ENCODE assay signal across 8 cellular contexts in the genomic region with DNA sequence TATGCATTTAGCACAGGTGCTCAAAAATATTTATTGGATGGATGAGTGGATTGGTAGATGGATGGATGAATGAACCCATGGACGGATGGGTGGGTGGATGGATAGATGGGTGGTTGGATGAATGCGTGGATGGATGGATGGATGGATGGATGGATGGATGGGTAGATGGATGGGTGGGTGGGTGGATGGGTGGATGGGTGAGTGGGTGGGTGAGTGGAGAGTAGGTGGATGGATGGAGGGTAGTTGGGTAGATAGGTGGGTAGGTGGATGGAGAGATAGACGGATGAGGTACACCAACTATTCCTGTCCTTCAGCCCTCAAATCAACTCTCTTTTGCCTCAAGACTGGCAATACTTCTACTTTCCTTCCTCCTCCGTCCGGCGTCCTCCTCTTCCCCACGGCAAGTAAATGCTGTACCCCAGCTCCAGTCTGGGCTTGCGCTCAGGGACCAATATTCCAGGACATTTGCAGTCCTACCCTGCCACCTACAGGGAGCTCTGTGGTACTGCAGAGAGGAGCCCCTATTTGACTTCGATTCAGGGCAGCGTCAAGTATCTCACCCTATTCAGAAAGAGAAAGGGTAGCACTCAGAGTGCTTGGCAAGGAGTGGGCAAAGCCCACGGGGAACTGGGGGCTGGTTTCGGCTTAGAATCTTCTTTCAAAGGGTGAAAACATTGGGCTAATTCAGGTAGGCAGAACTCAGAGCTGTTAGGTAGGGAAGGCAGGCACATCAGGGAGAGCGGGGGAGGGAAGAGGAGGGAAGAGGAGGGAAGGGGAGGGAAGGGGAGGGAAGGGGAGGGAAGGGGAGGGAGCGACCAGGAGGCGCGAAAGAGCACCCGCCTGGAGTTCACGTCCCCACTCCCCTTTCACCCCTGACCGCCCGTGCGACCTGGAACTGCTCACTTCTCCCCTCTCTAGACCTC. TPM values are rescaled to one million over a fixed set of nuclear protein-coding genes. Genes with fewer than 3 reads are reported as not detected.
DNase-seq lines count a peak whose midpoint lies in the region; ATAC-seq and TF ChIP-seq lines count a peak whose summit lies in the region.
"Not testable (repeated sequence)": the region's sequence is repeated elsewhere in the genome, so short reads cannot be mapped to it uniquely, and the experiment has no call there.

No MANE protein-coding gene starts in this region.

- not testable (repeated sequence) for H3K9me3 Mint-ChIP-seq in endothelial cell (ENCODE audit: unreplicated experiment); memory B cell

- not testable (repeated sequence) for H3K27ac ChIP-seq in Karpas-422 (ENCODE audit: low read length)

- H3K79me2 ChIP-seq in Karpas-422 (ENCODE audit: low read length): not testable (repeated sequence)

- not testable (repeated sequence) for H3K27me3 Mint-ChIP-seq in endothelial cell (ENCODE audit: unreplicated experiment); memory B cell

- H3K4me1 ChIP-seq in Karpas-422 (ENCODE audit: low read length): not testable (repeated sequence)

- TF ChIP-seq CTCF in endothelial cell (IDR thresholded peaks at IDR 0.05; ENCODE audit: unreplicated experiment): peak; percentile 35

- not testable (repeated sequence) for H4K20me1 ChIP-seq in Karpas-422 (ENCODE audit: insufficient read depth, low read depth, low read length)

- not testable (repeated sequence) for H3K27ac Mint-ChIP-seq in endothelial cell (ENCODE audit: unreplicated experiment); memory B cell

- not testable (repeated sequence) for H3K4me2 ChIP-seq in Karpas-422 (ENCODE audit: low read depth, low read length, poor library complexity, severe bottlenecking)

- not testable (repeated sequence) for H3K27me3 ChIP-seq in Karpas-422 (ENCODE audit: low read length)

- H3K36me3 Mint-ChIP-seq in endothelial cell (ENCODE audit: low read depth, unreplicated experiment); memory B cell: not testable (repeated sequence)

- DNase-seq in DMS 273 (lab: John Stamatoyannopoulos, UW; ENCODE audit: unreplicated experiment) (peak; percentile 69), Karpas-422 (peak; percentile 45), RKO (ENCODE audit: low spot score) (peak; percentile 25), endothelial cell (ENCODE audit: low spot score) (peak; percentile 54), memory B cell (ENCODE audit: low spot score in 2 of 2) (peak; percentile 36 to 51)
- DNase-seq in activated T-cell treated with anti-CD3 and anti-CD28 coated beads, Interleukin-2, amount 50 U/mL, for 48 hours: peak; percentile 69 to 73
- DNase-seq in stimulated activated CD8-positive, alpha-beta memory T cell treated with anti-CD3 and anti-CD28 coated beads, Interleukin-15, amount 100 ng/mL, for 4 hours (ENCODE audit: low read depth in 2 of 2): peak; percentile 12 to 23

- H3K9me3 ChIP-seq in Karpas-422 (ENCODE audit: low read length): not testable (repeated sequence)

- not testable (repeated sequence) for H3K4me3 ChIP-seq in Karpas-422 (ENCODE audit: low read length)

- H2AFZ ChIP-seq in Karpas-422 (ENCODE audit: low read length): not testable (repeated sequence)

- H3K4me1 Mint-ChIP-seq in endothelial cell (ENCODE audit: unreplicated experiment): not testable (repeated sequence)
- peaks cover 12% of the 10 kb centered on the region for H3K4me1 Mint-ChIP-seq in memory B cell

- H3K4me3 Mint-ChIP-seq in endothelial cell (ENCODE audit: unreplicated experiment); memory B cell: not testable (repeated sequence)

- ATAC-seq in GM21526 (IDR thresholded peaks at IDR 0.05; ENCODE audit: low FRiP score, unreplicated experiment): peak; percentile 54
- peak; percentile 75 for ATAC-seq in memory B cell (ENCODE audit: low read depth)

- H3K9ac ChIP-seq in Karpas-422 (ENCODE audit: low read length): not testable (repeated sequence)

- H3K36me3 ChIP-seq in Karpas-422 (ENCODE audit: insufficient read depth, low read length): not testable (repeated sequence)

- H3K9me2 ChIP-seq in Karpas-422 (replicated peaks; ENCODE audit: insufficient read depth, low read length): not testable (repeated sequence)

RNA-seq across cellular contexts. Expression of a gene that starts 30.3 kb away (rescaled TPM):
- 2,194 and 2,892 TPM in 2 replicates for total RNA-seq in Karpas-422 (2014; rRNA removed; shearing (Covaris generic); ENCODE audit: low replicate concordance)
- 1,627 TPM for total RNA-seq in endothelial cell (ENCODE audit: unreplicated experiment)

RNA-seq across cellular contexts. Expression of a gene that starts 41.5 kb away (rescaled TPM):
- 120 and 287 TPM in 2 replicates for total RNA-seq in Karpas-422 (2014; rRNA removed; shearing (Covaris generic); ENCODE audit: low replicate concordance)
- 147 TPM for total RNA-seq in endothelial cell (ENCODE audit: unreplicated experiment)

Comparison
In these comparisons a context has a peak if more than half of its experiments do, and no peak if none do; other contexts are left out.
1. DNase-seq: peak in every context shown above with its lines; median percentile 71 in activated T-cell treated with anti-CD3 and anti-CD28 coated beads, Interleukin-2, amount 50 U/mL, for 48 hours; 69 in DMS 273; 54 in endothelial cell; 45 in Karpas-422; 44 in memory B cell; 25 in RKO; 18 in stimulated activated CD8-positive, alpha-beta memory T cell treated with anti-CD3 and anti-CD28 coated beads, Interleukin-15, amount 100 ng/mL, for 4 hours.